In the genomic region with DNA sequence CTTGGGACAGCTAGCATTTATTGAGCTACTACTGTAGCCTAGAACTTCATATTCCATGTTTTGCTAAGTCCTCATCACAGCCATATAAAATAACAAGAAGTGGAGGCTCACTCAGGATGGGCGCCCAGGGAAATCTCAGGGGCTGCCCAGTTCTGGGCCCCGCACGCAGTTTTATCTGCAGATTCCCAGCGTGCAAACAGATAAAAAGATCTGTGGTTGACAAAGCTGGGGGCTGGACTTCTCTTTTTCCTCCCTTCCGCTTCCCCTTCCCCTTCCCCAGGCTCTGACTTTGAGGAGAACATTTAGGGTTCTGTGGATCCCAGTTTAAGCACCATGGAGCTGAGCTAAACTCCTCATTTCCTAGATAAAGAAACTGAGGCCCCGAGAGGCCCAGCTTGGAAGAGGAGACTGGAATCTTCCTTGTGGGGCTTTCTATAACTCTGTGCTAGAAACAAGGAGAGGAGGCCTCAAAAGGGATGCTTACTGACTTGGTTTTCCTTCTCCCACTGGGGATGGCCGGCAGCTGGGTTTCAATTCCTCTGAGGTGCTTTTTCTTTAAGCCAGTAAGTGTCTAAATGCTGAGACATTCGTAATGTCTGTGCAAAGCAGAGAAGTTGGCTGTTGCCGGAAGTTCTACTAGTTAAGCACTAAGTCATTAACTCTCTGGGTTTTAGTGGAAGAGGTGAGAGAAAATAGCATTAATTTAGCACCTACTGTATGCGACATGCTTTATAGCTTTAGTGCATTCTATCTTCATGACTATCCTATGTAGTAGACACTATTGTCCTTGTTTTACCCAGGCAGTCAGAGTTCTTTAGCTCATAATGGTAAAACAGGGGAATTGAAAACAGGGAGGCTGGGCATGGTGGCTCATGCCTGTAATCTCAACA, we compare ENCODE assay signal across 14 cellular contexts.
A peak's percentile ranks its signal among the peaks of the same experiment; 100 is the strongest.
DNase-seq lines count a peak whose midpoint lies in the region; ATAC-seq and TF ChIP-seq lines count a peak whose summit lies in the region.
"Had no signal": no experiment of that assay in that cellular context is flagged by ENCODE, and none has a peak within 500 bp of the region (broad histone marks: within the 10 kb centered on the region; RNA-seq: fewer than 3 reads in every experiment).

No MANE protein-coding gene starts in this region.

- no peak overlapping the region for H3K27ac ChIP-seq in HEK293 (ENCODE audit: extremely low read depth, low read depth, low read length)
- peak overlapping the region in 3 of 4 donors; percentile 34 to 70 (median 62) for H3K27ac ChIP-seq in Peyer's patch
- H3K27ac ChIP-seq in left lung: peak overlapping the region; percentile 30 to 85
- H3K27ac ChIP-seq: epithelial cell of prostate had no signal

- no peak overlapping the region for H3K4me3 ChIP-seq in HEK293 (ENCODE audit: low read depth, low read length)
- H3K4me3 ChIP-seq in Peyer's patch: no peak overlapping the region
- no peak overlapping the region for H3K4me3 ChIP-seq in left lung
- H3K4me3 ChIP-seq: HAP-1 had no signal

- no peaks in the 10 kb centered on the region for H3K36me3 ChIP-seq in HEK293 (ENCODE audit: control insufficient read depth in 2 of 2, insufficient read depth in 1 of 2, low read length in 2 of 2)
- H3K36me3 ChIP-seq in Peyer's patch: no peaks in the 10 kb centered on the region
- H3K36me3 ChIP-seq in left lung: no peaks in the 10 kb centered on the region
- H3K36me3 ChIP-seq: HAP-1 had no signal

- POLR2A ChIA-PET in HEK293 (lab: Yijun Ruan, JAX): interaction anchor here (0.7 kb wide), 1 partner anchor 200 kb away, joined by 7 read pairs; no protein-coding TSS in a partner anchor

- no peak for DNase-seq in Peyer's patch
- peak in 1 of 2 donors; percentile 49 for DNase-seq in left lung
- no peak for DNase-seq in stimulated activated naive B cell treated with anti-CD40 and anti-IgM and Interleukin-4, amounts not matched to agents 10 μg/mL and 1 μg/mL and 100 μg/mL, for 72 hours
- no peak for DNase-seq in NCI-H82 (lab: John Stamatoyannopoulos, UW)
- DNase-seq in NCI-H2171 (lab: John Stamatoyannopoulos, UW): no peak
- no peak for DNase-seq in stimulated activated CD4-positive, alpha-beta T cell treated with anti-CD3 and anti-CD28 coated beads, Interleukin-12 subunit alpha, Interleukin-12 subunit beta, amount 100 ng/mL, for 4 hours
- DNase-seq: activated CD4-positive, CD25-positive, alpha-beta regulatory T cell treated with anti-CD3 and anti-CD28 coated beads, Interleukin-2, amount 50 U/mL, for 72 hours; naive thymus-derived CD8-positive, alpha-beta T cell; NCI-H510A treated with DMSO at 0.1 percent for 48 hours had no signal

- intact Hi-C loops in left lung (cut with DNase I): no loop called here

- H3K36me3 Mint-ChIP-seq in stimulated activated naive B cell treated with anti-CD40 and anti-IgM and Interleukin-4, amounts not matched to agents 10 μg/mL and 1 μg/mL and 100 μg/mL, for 72 hours: peaks cover 14 to 18% of the 10 kb centered on the region in 2 donors

- no peak overlapping the region for H3K4me3 Mint-ChIP-seq in stimulated activated naive B cell treated with anti-CD40 and anti-IgM and Interleukin-4, amounts not matched to agents 10 μg/mL and 1 μg/mL and 100 μg/mL, for 72 hours
- H3K4me3 Mint-ChIP-seq: activated T-helper 17 cell treated with anti-CD3 and anti-CD28 coated beads, Interleukin-2, amount 50 U/mL, for 72 hours; naive thymus-derived CD8-positive, alpha-beta T cell had no signal

- no peaks in the 10 kb centered on the region for H3K9me3 Mint-ChIP-seq in stimulated activated naive B cell treated with anti-CD40 and anti-IgM and Interleukin-4, amounts not matched to agents 10 μg/mL and 1 μg/mL and 100 μg/mL, for 72 hours
- H3K9me3 Mint-ChIP-seq: activated T-helper 17 cell treated with anti-CD3 and anti-CD28 coated beads, Interleukin-2, amount 50 U/mL, for 72 hours; naive thymus-derived CD8-positive, alpha-beta T cell had no signal

- H3K4me1 Mint-ChIP-seq in stimulated activated naive B cell treated with anti-CD40 and anti-IgM and Interleukin-4, amounts not matched to agents 10 μg/mL and 1 μg/mL and 100 μg/mL, for 72 hours: peaks cover 29 to 39% of the 10 kb centered on the region in 2 donors
- H3K4me1 Mint-ChIP-seq: activated T-helper 17 cell treated with anti-CD3 and anti-CD28 coated beads, Interleukin-2, amount 50 U/mL, for 72 hours had no signal

- no peak for TF ChIP-seq CTCF in HEK293 (tag by site-specific recombination; IDR thresholded peaks at IDR 0.05)
- no peak for TF ChIP-seq CTCF in Peyer's patch (IDR thresholded peaks at IDR 0.05)
- no peak for TF ChIP-seq CTCF in left lung (IDR thresholded peaks at IDR 0.05)

- CTCF ChIA-PET in HEK293 (lab: Yijun Ruan, JAX): interaction anchor here (0.6 to 1.6 kb wide), 4 partner anchors 9 to 200 kb away, joined by 3 to 6 read pairs (median 5); a partner anchor contains a TSS

- no peaks in the 10 kb centered on the region for H3K27me3 Mint-ChIP-seq in stimulated activated naive B cell treated with anti-CD40 and anti-IgM and Interleukin-4, amounts not matched to agents 10 μg/mL and 1 μg/mL and 100 μg/mL, for 72 hours
- H3K27me3 Mint-ChIP-seq: activated T-helper 17 cell treated with anti-CD3 and anti-CD28 coated beads, Interleukin-2, amount 50 U/mL, for 72 hours; naive thymus-derived CD8-positive, alpha-beta T cell had no signal

- no peak for TF ChIP-seq POLR2A in Peyer's patch (IDR thresholded peaks at IDR 0.05)

- no peaks in the 10 kb centered on the region for H3K27me3 ChIP-seq in Peyer's patch
- H3K27me3 ChIP-seq in left lung: no peaks in the 10 kb centered on the region

- peak overlapping the region; percentile 60 for H3K27ac Mint-ChIP-seq in stimulated activated naive B cell treated with anti-CD40 and anti-IgM and Interleukin-4, amounts not matched to agents 10 μg/mL and 1 μg/mL and 100 μg/mL, for 72 hours
- H3K27ac Mint-ChIP-seq: activated T-helper 17 cell treated with anti-CD3 and anti-CD28 coated beads, Interleukin-2, amount 50 U/mL, for 72 hours had no signal

- no peak for ATAC-seq in left lung
- ATAC-seq in stimulated activated naive B cell treated with anti-CD40 and anti-IgM and Interleukin-4, amounts not matched to agents 10 μg/mL and 1 μg/mL and 100 μg/mL, for 72 hours (replicated peaks): peak; percentile 41 to 73
- no peak for ATAC-seq in HG02852 (IDR thresholded peaks at IDR 0.05; ENCODE audit: unreplicated experiment)
- ATAC-seq: activated T-helper 17 cell treated with anti-CD3 and anti-CD28 coated beads, Interleukin-2, amount 50 U/mL, for 72 hours; naive thymus-derived CD8-positive, alpha-beta T cell had no signal

- H3K4me1 ChIP-seq in HEK293 (ENCODE audit: control insufficient read depth, insufficient read depth, low read length) (no peaks in the 10 kb centered on the region), Peyer's patch (peaks cover 0 to 19% (median 0%) of the 10 kb centered on the region in 4 donors), left lung (peaks cover 0 to 66% of the 10 kb centered on the region in 2 donors)
- H3K4me1 ChIP-seq: HAP-1 had no signal

- H3K9me3 ChIP-seq in HEK293 (ENCODE audit: control insufficient read depth, insufficient read depth, low read depth, low read length) (no peaks in the 10 kb centered on the region), Peyer's patch (no peaks in the 10 kb centered on the region), left lung (no peaks in the 10 kb centered on the region)
- H3K9me3 ChIP-seq: HAP-1 had no signal

TF ChIP-seq in HEK293, 187 proteins besides CTCF, POLR2A, EP300 and RAD21:
- TF ChIP-seq ZNF664 (tag by site-specific recombination; IDR thresholded peaks at IDR 0.05) (peak; percentile 73), ZNF292 (tag by site-specific recombination; IDR thresholded peaks at IDR 0.05; ENCODE audit: borderline replicate concordance, low read depth) (no peak)
- TF ChIP-seq, protein P1, sequence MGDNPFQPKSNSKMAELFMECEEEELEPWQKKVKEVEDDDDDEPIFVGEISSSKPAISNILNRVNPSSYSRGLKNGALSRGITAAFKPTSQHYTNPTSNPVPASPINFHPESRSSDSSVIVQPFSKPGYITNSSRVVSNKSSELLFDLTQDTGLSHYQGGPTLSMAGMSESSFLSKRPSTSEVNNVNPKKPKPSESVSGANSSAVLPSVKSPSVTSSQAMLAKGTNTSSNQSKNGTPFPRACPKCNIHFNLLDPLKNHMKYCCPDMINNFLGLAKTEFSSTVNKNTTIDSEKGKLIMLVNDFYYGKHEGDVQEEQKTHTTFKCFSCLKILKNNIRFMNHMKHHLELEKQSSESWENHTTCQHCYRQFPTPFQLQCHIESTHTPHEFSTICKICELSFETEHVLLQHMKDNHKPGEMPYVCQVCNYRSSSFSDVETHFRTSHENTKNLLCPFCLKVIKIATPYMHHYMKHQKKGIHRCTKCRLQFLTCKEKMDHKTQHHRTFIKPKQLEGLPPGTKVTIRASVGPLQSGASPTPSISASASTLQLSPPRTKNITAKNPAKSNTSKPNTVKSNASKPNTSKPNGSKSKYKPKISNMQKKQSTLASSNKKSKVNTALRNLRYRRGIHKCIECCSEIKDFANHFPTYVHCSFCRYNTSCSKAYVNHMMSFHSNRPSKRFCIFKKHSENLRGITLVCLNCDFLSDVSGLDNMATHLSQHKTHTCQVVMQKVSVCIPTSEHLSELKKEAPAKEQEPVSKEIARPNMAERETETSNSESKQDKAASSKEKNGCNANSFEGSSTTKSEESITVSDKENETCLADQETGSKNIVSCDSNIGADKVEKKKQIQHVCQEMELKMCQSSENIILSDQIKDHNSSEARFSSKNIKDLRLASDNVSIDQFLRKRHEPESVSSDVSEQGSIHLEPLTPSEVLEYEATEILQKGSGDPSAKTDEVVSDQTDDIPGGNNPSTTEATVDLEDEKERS (tag by site-specific recombination; IDR thresholded peaks at IDR 0.05): no peak

Comparison
In these comparisons a context has a peak if more than half of its experiments do, and no peak if none do; other contexts are left out.
1. ATAC-seq: peak in stimulated activated naive B cell treated with anti-CD40 and anti-IgM and Interleukin-4, amounts not matched to agents 10 μg/mL and 1 μg/mL and 100 μg/mL, for 72 hours (2 of 2); none in left lung (single experiment) and HG02852 (single experiment).